Comparison of ENCODE assay signal across 29 cellular contexts in the genomic region with DNA sequence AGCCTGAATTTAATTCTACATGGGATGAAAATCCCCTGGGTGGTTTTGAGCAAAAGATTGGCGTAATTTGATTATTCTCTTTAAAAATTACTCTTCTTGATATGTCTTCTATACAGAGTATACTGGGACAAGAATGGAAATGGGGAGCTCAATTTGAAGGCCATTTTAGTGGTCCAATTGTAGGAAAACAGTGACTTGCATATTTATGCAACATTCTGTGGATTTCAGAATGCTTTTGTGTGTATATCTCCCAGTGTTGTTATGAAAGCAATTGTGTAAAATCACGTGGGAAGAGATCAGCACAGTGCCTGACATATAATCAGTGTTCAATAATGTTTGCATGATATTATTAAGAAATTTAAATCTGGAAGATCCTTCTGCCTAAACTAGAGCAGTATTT.
"Had no signal": no experiment of that assay in that cellular context is flagged by ENCODE, and none has a peak within 500 bp of the region (broad histone marks: within the 10 kb centered on the region; RNA-seq: fewer than 3 reads in every experiment).

No MANE protein-coding gene starts in this region.

- H3K4me1 Mint-ChIP-seq: stimulated activated effector memory CD8-positive, alpha-beta T cell treated with anti-CD3 and anti-CD28 coated beads, Interleukin-12 subunit alpha, Interleukin-12 subunit beta, amount 100 ng/mL, for 72 hours; stimulated activated memory B cell treated with anti-CD40 and anti-IgM and Interleukin-4, amounts not matched to agents 10 μg/mL and 1 μg/mL and 100 μg/mL, for 72 hours; stimulated activated naive B cell treated with anti-CD40 and anti-IgM and Interleukin-4, amounts not matched to agents 10 μg/mL and 1 μg/mL and 100 μg/mL, for 72 hours; stimulated activated naive CD8-positive, alpha-beta T cell treated with anti-CD3 and anti-CD28 coated beads, Interleukin-15, amount 100 ng/mL, for 72 hours had no signal

- H3K27ac ChIP-seq: stomach, suprapubic skin, testis, thoracic aorta, thyroid gland, tibial artery, tibial nerve, transverse colon, upper lobe of left lung, upper lobe of right lung, uterus, vagina had no signal

- H3K27me3 ChIP-seq: stomach, suprapubic skin, testis, thyroid gland, tibial artery, tibial nerve, transverse colon, upper lobe of left lung, upper lobe of right lung, uterus, vagina had no signal

- H3K4me3 ChIP-seq: stomach, suprapubic skin, testis, thoracic aorta, thyroid gland, tibial artery, tibial nerve, transverse colon, upper lobe of left lung, upper lobe of right lung, uterus, vagina had no signal

- H3K4me3 Mint-ChIP-seq: stimulated activated effector memory CD8-positive, alpha-beta T cell treated with anti-CD3 and anti-CD28 coated beads, Interleukin-12 subunit alpha, Interleukin-12 subunit beta, amount 100 ng/mL, for 72 hours; stimulated activated memory B cell treated with anti-CD40 and anti-IgM and Interleukin-4, amounts not matched to agents 10 μg/mL and 1 μg/mL and 100 μg/mL, for 72 hours; stimulated activated naive B cell treated with anti-CD40 and anti-IgM and Interleukin-4, amounts not matched to agents 10 μg/mL and 1 μg/mL and 100 μg/mL, for 72 hours; stimulated activated naive CD8-positive, alpha-beta T cell treated with anti-CD3 and anti-CD28 coated beads, Interleukin-15, amount 100 ng/mL, for 72 hours; stimulated activated naive CD8-positive, alpha-beta T cell treated with anti-CD3 and anti-CD28 coated beads, Interleukin-15, Interleukin-2, amounts not matched to agents 100 ng/mL and 50 ng/mL, for 24 hours; type B pancreatic cell had no signal

- H3K9me3 ChIP-seq: stomach, suprapubic skin, testis, thoracic aorta, thyroid gland, tibial artery, tibial nerve, transverse colon, upper lobe of left lung, upper lobe of right lung, uterus, vagina had no signal

- H3K27me3 Mint-ChIP-seq: stimulated activated memory B cell treated with anti-CD40 and anti-IgM and Interleukin-4, amounts not matched to agents 10 μg/mL and 1 μg/mL and 100 μg/mL, for 72 hours; stimulated activated naive B cell treated with anti-CD40 and anti-IgM and Interleukin-4, amounts not matched to agents 10 μg/mL and 1 μg/mL and 100 μg/mL, for 72 hours; stimulated activated naive CD8-positive, alpha-beta T cell treated with anti-CD3 and anti-CD28 coated beads, Interleukin-15, amount 100 ng/mL, for 72 hours; stimulated activated naive CD8-positive, alpha-beta T cell treated with anti-CD3 and anti-CD28 coated beads, Interleukin-15, Interleukin-2, amounts not matched to agents 100 ng/mL and 50 ng/mL, for 24 hours; type B pancreatic cell had no signal

- H3K27ac Mint-ChIP-seq: stimulated activated effector memory CD8-positive, alpha-beta T cell treated with anti-CD3 and anti-CD28 coated beads, Interleukin-12 subunit alpha, Interleukin-12 subunit beta, amount 100 ng/mL, for 72 hours; stimulated activated memory B cell treated with anti-CD40 and anti-IgM and Interleukin-4, amounts not matched to agents 10 μg/mL and 1 μg/mL and 100 μg/mL, for 72 hours; stimulated activated naive B cell treated with anti-CD40 and anti-IgM and Interleukin-4, amounts not matched to agents 10 μg/mL and 1 μg/mL and 100 μg/mL, for 72 hours; stimulated activated naive CD8-positive, alpha-beta T cell treated with anti-CD3 and anti-CD28 coated beads, Interleukin-15, amount 100 ng/mL, for 72 hours; stimulated activated naive CD8-positive, alpha-beta T cell treated with anti-CD3 and anti-CD28 coated beads, Interleukin-15, Interleukin-2, amounts not matched to agents 100 ng/mL and 50 ng/mL, for 24 hours; type B pancreatic cell had no signal

- H3K4me1 ChIP-seq: stomach, suprapubic skin, testis, thyroid gland, tibial artery, tibial nerve, transverse colon, upper lobe of left lung, upper lobe of right lung, uterus, vagina had no signal

- DNase-seq: stimulated activated CD4-positive, alpha-beta T cell treated with anti-CD3 and anti-CD28 coated beads, Interleukin-2, amount 100 ng/mL, for 48 hours; stimulated activated CD4-positive, alpha-beta T cell treated with anti-CD3 and anti-CD28 coated beads, Interleukin-4, amount 100 ng/mL, for 1 hour; stimulated activated CD4-positive, alpha-beta T cell treated with anti-CD3 and anti-CD28 coated beads, Interleukin-4, amount 100 ng/mL, for 24 hours; stimulated activated CD4-positive, alpha-beta T cell treated with anti-CD3 and anti-CD28 coated beads, Interleukin-4, amount 100 ng/mL, for 4 hours; stimulated activated CD8-positive, alpha-beta memory T cell treated with anti-CD3 and anti-CD28 coated beads, Interleukin-4, amount 100 ng/mL, for 48 hours; stimulated activated naive B cell treated with anti-CD40 and anti-IgM and Interleukin-4, amounts not matched to agents 10 μg/mL and 1 μg/mL and 100 μg/mL, for 72 hours; stimulated activated naive CD4-positive, alpha-beta T cell; stimulated activated naive CD4-positive, alpha-beta T cell treated with Interleukin-2 at 50 U/mL for 16 hours; stimulated activated naive CD8-positive, alpha-beta T cell treated with anti-CD3 and anti-CD28 coated beads, Interleukin-15, amount 100 ng/mL, for 72 hours; stimulated activated naive CD8-positive, alpha-beta T cell treated with anti-CD3 and anti-CD28 coated beads, Interleukin-15, Interleukin-2, amounts not matched to agents 100 U/mL and 50 U/mL, for 24 hours; stomach; substantia nigra; testis; thyroid gland; tibial artery; transverse colon; trophoblast cell; upper lobe of left lung; upper lobe of right lung; uterus had no signal

- H3K9me3 Mint-ChIP-seq: type B pancreatic cell had no signal

- H3K36me3 Mint-ChIP-seq: stimulated activated effector memory CD8-positive, alpha-beta T cell treated with anti-CD3 and anti-CD28 coated beads, Interleukin-12 subunit alpha, Interleukin-12 subunit beta, amount 100 ng/mL, for 72 hours; stimulated activated memory B cell treated with anti-CD40 and anti-IgM and Interleukin-4, amounts not matched to agents 10 μg/mL and 1 μg/mL and 100 μg/mL, for 72 hours; stimulated activated naive B cell treated with anti-CD40 and anti-IgM and Interleukin-4, amounts not matched to agents 10 μg/mL and 1 μg/mL and 100 μg/mL, for 72 hours; type B pancreatic cell had no signal

- ATAC-seq: stimulated activated effector memory CD8-positive, alpha-beta T cell treated with anti-CD3 and anti-CD28 coated beads, Interleukin-12 subunit alpha, Interleukin-12 subunit beta, amount 100 ng/mL, for 72 hours; stimulated activated memory B cell treated with anti-CD40 and anti-IgM and Interleukin-4, amounts not matched to agents 10 μg/mL and 1 μg/mL and 100 μg/mL, for 72 hours; stimulated activated naive B cell treated with anti-CD40 and anti-IgM and Interleukin-4, amounts not matched to agents 10 μg/mL and 1 μg/mL and 100 μg/mL, for 72 hours; stimulated activated naive CD8-positive, alpha-beta T cell treated with anti-CD3 and anti-CD28 coated beads, Interleukin-15, amount 100 ng/mL, for 72 hours; stimulated activated naive CD8-positive, alpha-beta T cell treated with anti-CD3 and anti-CD28 coated beads, Interleukin-15, Interleukin-2, amounts not matched to agents 100 U/mL and 50 U/mL, for 24 hours; upper lobe of right lung had no signal

- FAIRE-seq: urothelium cell line had no signal

- H3K36me3 ChIP-seq: stomach, suprapubic skin, thoracic aorta, thyroid gland, tibial artery, tibial nerve, transverse colon, upper lobe of left lung, upper lobe of right lung, uterus, vagina had no signal
